ENCODE assay signal across 8 cellular contexts in genomic region chr2:84939426-84940087, GRCh38. TPM values are rescaled to one million over a fixed set of nuclear protein-coding genes. Genes with fewer than 3 reads are reported as not detected.
DNase-seq lines count a peak whose midpoint lies in the region; ATAC-seq, FAIRE-seq and TF ChIP-seq lines count a peak whose summit lies in the region.

No MANE protein-coding gene starts in this region.

- peak overlapping the region; percentile 87 for H3K27ac Mint-ChIP-seq in activated T-helper 17 cell treated with anti-CD3 and anti-CD28 coated beads, Interleukin-2, amount 50 U/mL, for 72 hours
- no peak overlapping the region for H3K27ac Mint-ChIP-seq in mesothelial cell of epicardium

- peak; percentile 92 to 96 for DNase-seq in NOMO-1 (lab: John Stamatoyannopoulos, UW; ENCODE audit: unreplicated experiment in 2 of 2)
- peak; percentile 67 for DNase-seq in small intestine
- no peak for DNase-seq in NCI-H1105 treated with DMSO at 0.1 percent for 48 hours (lab: John Stamatoyannopoulos, UW)
- DNase-seq in mesothelial cell of epicardium (ENCODE audit: low spot score in 2 of 2, unreplicated experiment in 2 of 2), result no peak
- no peak for DNase-seq in MG63

- peak overlapping the region; percentile 79 for H3K4me3 Mint-ChIP-seq in activated T-helper 17 cell treated with anti-CD3 and anti-CD28 coated beads, Interleukin-2, amount 50 U/mL, for 72 hours
- H3K4me3 Mint-ChIP-seq in mesothelial cell of epicardium, result no peak overlapping the region

- peak; percentile 66 for ATAC-seq in activated T-helper 17 cell treated with anti-CD3 and anti-CD28 coated beads, Interleukin-2, amount 50 U/mL, for 72 hours (replicated peaks)

- peaks cover 32% of the 10 kb centered on the region for H3K4me1 Mint-ChIP-seq in activated T-helper 17 cell treated with anti-CD3 and anti-CD28 coated beads, Interleukin-2, amount 50 U/mL, for 72 hours
- no peaks in the 10 kb centered on the region for H3K4me1 Mint-ChIP-seq in mesothelial cell of epicardium

- TF ChIP-seq CTCF in GM12875 (IDR thresholded peaks at IDR 0.05; ENCODE audit: borderline replicate concordance, insufficient read depth, low read depth, low read length) (0 out of 2 replicates have a peak, but pooled peaks have one; percentile 14), HEK293 (tag by site-specific recombination; IDR thresholded peaks at IDR 0.05) (no peak), mesothelial cell of epicardium (IDR thresholded peaks at IDR 0.05; ENCODE audit: unreplicated experiment) (no peak)

- no peaks in the 10 kb centered on the region for H3K27me3 ChIP-seq in small intestine (ENCODE audit: control insufficient read depth in 2 of 2, insufficient read depth in 2 of 2, low read length in 2 of 2)
- H3K27me3 ChIP-seq in MG63, result no peaks in the 10 kb centered on the region

- no peak for FAIRE-seq in small intestine (lab: Jason Lieb, UNC)

- no peaks in the 10 kb centered on the region for H3K4me1 ChIP-seq in HEK293 (ENCODE audit: control insufficient read depth, insufficient read depth, low read length)
- H3K4me1 ChIP-seq in small intestine (ENCODE audit: control insufficient read depth in 2 of 2, insufficient read depth in 1 of 2, low read depth in 1 of 2, low read length in 1 of 2), result no peaks in the 10 kb centered on the region

- H3K4me3 ChIP-seq in GM12875 (ENCODE audit: low read depth, low read length) (peak overlapping the region; percentile 38), HEK293 (ENCODE audit: low read depth, low read length) (no peak overlapping the region), small intestine (ENCODE audit: low read depth in 1 of 2, low read length in 2 of 2) (no peak overlapping the region), MG63 (no peak overlapping the region)

- CTCF ChIA-PET in HEK293 (lab: Yijun Ruan, JAX), result interaction anchor here (0.6 to 3.4 kb wide), 5 partner anchors 9 to 360 kb away, joined by 3 to 27 read pairs (median 4); no protein-coding TSS in a partner anchor

- H3K36me3 Mint-ChIP-seq in activated T-helper 17 cell treated with anti-CD3 and anti-CD28 coated beads, Interleukin-2, amount 50 U/mL, for 72 hours (ENCODE audit: low read depth), result peaks cover 26% of the 10 kb centered on the region
- no peaks in the 10 kb centered on the region for H3K36me3 Mint-ChIP-seq in mesothelial cell of epicardium

- no peaks in the 10 kb centered on the region for H3K27me3 Mint-ChIP-seq in activated T-helper 17 cell treated with anti-CD3 and anti-CD28 coated beads, Interleukin-2, amount 50 U/mL, for 72 hours
- no peaks in the 10 kb centered on the region for H3K27me3 Mint-ChIP-seq in mesothelial cell of epicardium (ENCODE audit: low read depth)

- H3K9me3 Mint-ChIP-seq in activated T-helper 17 cell treated with anti-CD3 and anti-CD28 coated beads, Interleukin-2, amount 50 U/mL, for 72 hours, result no peaks in the 10 kb centered on the region
- no peaks in the 10 kb centered on the region for H3K9me3 Mint-ChIP-seq in mesothelial cell of epicardium

- POLR2A ChIA-PET in HEK293 (lab: Yijun Ruan, JAX), result interaction anchor here (0.5 to 1.7 kb wide), 2 partner anchors 19 to 27 kb away, joined by 7 read pairs; no protein-coding TSS in a partner anchor

- H3K36me3 ChIP-seq in HEK293 (ENCODE audit: control insufficient read depth in 2 of 2, insufficient read depth in 1 of 2, low read length in 2 of 2), result no peaks in the 10 kb centered on the region
- no peaks in the 10 kb centered on the region for H3K36me3 ChIP-seq in small intestine (ENCODE audit: control insufficient read depth in 2 of 2, insufficient read depth in 2 of 2, low read length in 2 of 2)
- no peaks in the 10 kb centered on the region; the same call in 1 of the 2 replicates for H3K36me3 ChIP-seq in MG63

- WGBS in small intestine, 3 donors, result 28 to 50% (median 44%) methylated on average over 9 of the region's 9 CpGs

- H3K27ac ChIP-seq in HEK293 (ENCODE audit: extremely low read depth, low read depth, low read length), result no peak overlapping the region
- H3K27ac ChIP-seq in small intestine (ENCODE audit: low read depth in 1 of 2, low read length in 1 of 2), result peak overlapping the region; percentile 45 to 85

- H3K9me3 ChIP-seq in HEK293 (ENCODE audit: control insufficient read depth, insufficient read depth, low read depth, low read length) (no peaks in the 10 kb centered on the region), small intestine (ENCODE audit: control insufficient read depth, low read depth) (no peaks in the 10 kb centered on the region), MG63 (no peaks in the 10 kb centered on the region)

TF ChIP-seq in HEK293, 187 proteins besides CTCF, POLR2A, EP300 and RAD21:
- TF ChIP-seq ZNF341 (tag by site-specific recombination; IDR thresholded peaks at IDR 0.05; ENCODE audit: low read depth), result 0 out of 2 replicates have a peak, but pooled peaks have one; percentile 22
- TF ChIP-seq, protein P1, sequence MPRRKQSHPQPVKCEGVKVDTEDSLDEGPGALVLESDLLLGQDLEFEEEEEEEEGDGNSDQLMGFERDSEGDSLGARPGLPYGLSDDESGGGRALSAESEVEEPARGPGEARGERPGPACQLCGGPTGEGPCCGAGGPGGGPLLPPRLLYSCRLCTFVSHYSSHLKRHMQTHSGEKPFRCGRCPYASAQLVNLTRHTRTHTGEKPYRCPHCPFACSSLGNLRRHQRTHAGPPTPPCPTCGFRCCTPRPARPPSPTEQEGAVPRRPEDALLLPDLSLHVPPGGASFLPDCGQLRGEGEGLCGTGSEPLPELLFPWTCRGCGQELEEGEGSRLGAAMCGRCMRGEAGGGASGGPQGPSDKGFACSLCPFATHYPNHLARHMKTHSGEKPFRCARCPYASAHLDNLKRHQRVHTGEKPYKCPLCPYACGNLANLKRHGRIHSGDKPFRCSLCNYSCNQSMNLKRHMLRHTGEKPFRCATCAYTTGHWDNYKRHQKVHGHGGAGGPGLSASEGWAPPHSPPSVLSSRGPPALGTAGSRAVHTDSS (tag by site-specific recombination; IDR thresholded peaks at IDR 0.05), result no peak

RNA-seq across cellular contexts. Expression of gene KCMF1, which starts 31.4 kb away (rescaled TPM):
- total RNA-seq in activated T-helper 17 cell treated with anti-CD3 and anti-CD28 coated beads, Interleukin-2, amount 50 U/mL, for 72 hours, result 100 to 1,000 TPM in 1 of 2 donors, 10 to 100 TPM in 1; 77.3 to 108 TPM
- 10 to 100 TPM; 31.9 to 58.9 (median 51.7) TPM for polyA plus RNA-seq in small intestine
- 62.2 to 63.9 TPM (median 63.5 TPM) in 3 replicates for total RNA-seq in mesothelial cell of epicardium
- total RNA-seq in MG63 (2014; rRNA removed; shearing (Covaris generic); ENCODE audit: low replicate concordance), result 48.5 and 90.5 TPM in 2 replicates

RNA-seq across cellular contexts. Expression of gene TMSB10, which starts 34.1 kb away (rescaled TPM):
- 1,000 to 10,000 TPM; 2,616 to 3,068 TPM for total RNA-seq in activated T-helper 17 cell treated with anti-CD3 and anti-CD28 coated beads, Interleukin-2, amount 50 U/mL, for 72 hours
- 1,000 to 10,000 TPM; 2,319 to 3,566 (median 2,983) TPM for polyA plus RNA-seq in small intestine
- total RNA-seq in mesothelial cell of epicardium, result 1,288 to 1,313 TPM (median 1,289 TPM) in 3 replicates
- 5,826 and 9,166 TPM in 2 replicates for total RNA-seq in MG63 (2014; rRNA removed; shearing (Covaris generic); ENCODE audit: low replicate concordance)

RNA-seq across cellular contexts. Expression of gene TRABD2A, which starts 58.7 kb away (rescaled TPM):
- 10 to 100 TPM; 28.6 to 32.3 TPM for total RNA-seq in activated T-helper 17 cell treated with anti-CD3 and anti-CD28 coated beads, Interleukin-2, amount 50 U/mL, for 72 hours
- 10 to 100 TPM in 1 of 3 donors, 1 to 10 TPM in 2; 2.0 to 25.6 (median 2.7) TPM for polyA plus RNA-seq in small intestine
- total RNA-seq in mesothelial cell of epicardium, result 0.45 to 0.55 TPM (median 0.45 TPM) in 3 replicates
- total RNA-seq in MG63 (2014; rRNA removed; shearing (Covaris generic); ENCODE audit: low replicate concordance), result 14.5 and 20.9 TPM in 2 replicates

Comparison
In these comparisons a context has a peak if more than half of its experiments do, and no peak if none do; other contexts are left out.
1. DNase-seq: peak in NOMO-1 (2 of 2) and small intestine (single experiment); none in NCI-H1105 treated with DMSO at 0.1 percent for 48 hours (single experiment), mesothelial cell of epicardium (0 of 2) and MG63 (single experiment).